8 cellular contexts compared by ENCODE assay signal in the genomic region with DNA sequence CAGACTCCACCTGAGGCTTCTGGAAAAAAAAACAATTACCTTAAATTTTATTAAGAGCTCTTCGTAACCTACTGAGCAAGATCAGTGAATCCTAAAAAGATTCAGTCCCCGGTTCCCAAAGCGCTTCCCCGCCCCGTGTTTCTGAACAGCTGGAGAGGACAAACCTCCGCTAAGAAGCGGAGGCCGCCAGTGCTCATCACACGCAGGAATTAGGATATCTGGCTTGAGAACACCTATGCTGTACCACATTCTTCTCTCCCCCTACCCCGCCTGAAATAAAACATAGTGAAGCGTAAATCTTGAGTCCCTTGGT. TPM values are rescaled to one million over a fixed set of nuclear protein-coding genes. Genes with fewer than 3 reads are reported as not detected.
A peak's percentile ranks its signal among the peaks of the same experiment; 100 is the strongest.
DNase-seq lines count a peak whose midpoint lies in the region; ATAC-seq, FAIRE-seq and TF ChIP-seq lines count a peak whose summit lies in the region.

No MANE protein-coding gene starts in this region.

- peaks cover 37% of the 10 kb centered on the region for H3K36me3 Mint-ChIP-seq in activated T-helper 17 cell treated with anti-CD3 and anti-CD28 coated beads, Interleukin-2, amount 50 U/mL, for 72 hours (ENCODE audit: low read depth)
- H3K36me3 Mint-ChIP-seq in stimulated activated memory B cell treated with anti-CD40 and anti-IgM and Interleukin-4, amounts not matched to agents 10 μg/mL and 1 μg/mL and 100 μg/mL, for 72 hours: peaks cover 8% of the 10 kb centered on the region

- ATAC-seq in activated T-helper 17 cell treated with anti-CD3 and anti-CD28 coated beads, Interleukin-2, amount 50 U/mL, for 72 hours (replicated peaks): peak; percentile 5
- ATAC-seq in stimulated activated memory B cell treated with anti-CD40 and anti-IgM and Interleukin-4, amounts not matched to agents 10 μg/mL and 1 μg/mL and 100 μg/mL, for 72 hours: no peak
- no peak for ATAC-seq in HG03139 (IDR thresholded peaks at IDR 0.05; ENCODE audit: unreplicated experiment)

- no peak for DNase-seq in A673 (ENCODE audit: low spot score)
- peak; percentile 26 for DNase-seq in H54 (ENCODE audit: insufficient read length, low spot score)
- no peak for DNase-seq in GM19238 (ENCODE audit: insufficient read length, low spot score)
- DNase-seq in NCI-H1436 treated with DMSO at 0.1 percent for 48 hours (lab: John Stamatoyannopoulos, UW): no peak

- H3K4me1 Mint-ChIP-seq in activated T-helper 17 cell treated with anti-CD3 and anti-CD28 coated beads, Interleukin-2, amount 50 U/mL, for 72 hours: peaks cover 14% of the 10 kb centered on the region
- H3K4me1 Mint-ChIP-seq in stimulated activated memory B cell treated with anti-CD40 and anti-IgM and Interleukin-4, amounts not matched to agents 10 μg/mL and 1 μg/mL and 100 μg/mL, for 72 hours: peaks cover 20% of the 10 kb centered on the region

- H3K9me3 Mint-ChIP-seq in activated T-helper 17 cell treated with anti-CD3 and anti-CD28 coated beads, Interleukin-2, amount 50 U/mL, for 72 hours: no peaks in the 10 kb centered on the region
- no peaks in the 10 kb centered on the region for H3K9me3 Mint-ChIP-seq in stimulated activated memory B cell treated with anti-CD40 and anti-IgM and Interleukin-4, amounts not matched to agents 10 μg/mL and 1 μg/mL and 100 μg/mL, for 72 hours

- no TSS peak for BruUV-seq in A673 (replicated peaks; lab: Mats Ljungman, UMichigan)

- peak overlapping the region; percentile 95 for H3K4me3 Mint-ChIP-seq in activated T-helper 17 cell treated with anti-CD3 and anti-CD28 coated beads, Interleukin-2, amount 50 U/mL, for 72 hours
- peak overlapping the region; percentile 96 for H3K4me3 Mint-ChIP-seq in stimulated activated memory B cell treated with anti-CD40 and anti-IgM and Interleukin-4, amounts not matched to agents 10 μg/mL and 1 μg/mL and 100 μg/mL, for 72 hours

- TF ChIP-seq CTCF in A673 (conservative IDR thresholded peaks at IDR 0.05; ENCODE audit: low read depth, low read length): no peak

- CTCF ChIA-PET in A673 (lab: Charles Lee): no interaction called here

- no peaks in the 10 kb centered on the region for H3K9me3 ChIP-seq in A673 (ENCODE audit: low read depth, low read length, poor library complexity, severe bottlenecking)

- H3K27ac Mint-ChIP-seq in activated T-helper 17 cell treated with anti-CD3 and anti-CD28 coated beads, Interleukin-2, amount 50 U/mL, for 72 hours: peak overlapping the region; percentile 98
- peak overlapping the region; percentile 95 for H3K27ac Mint-ChIP-seq in stimulated activated memory B cell treated with anti-CD40 and anti-IgM and Interleukin-4, amounts not matched to agents 10 μg/mL and 1 μg/mL and 100 μg/mL, for 72 hours

- intact Hi-C loops in A673 (cut with micrococcal nuclease; ENCODE audit: unreplicated experiment): no loop called here

- no peaks in the 10 kb centered on the region for H3K27me3 ChIP-seq in A673 (replicated peaks; ENCODE audit: insufficient read depth, low read depth, low read length, poor library complexity)

- no peak for FAIRE-seq in H54 (lab: Jason Lieb, UNC)

- TF ChIP-seq POLR2A in H54 (IDR thresholded peaks at IDR 0.05; ENCODE audit: low read depth, low read length): no peak

- peak overlapping the region; percentile 90 for H3K27ac ChIP-seq in A673 (ENCODE audit: low read depth, low read length, poor library complexity, severe bottlenecking)

- H3K4me1 ChIP-seq in A673 (ENCODE audit: insufficient read depth, low read length, poor library complexity, severe bottlenecking): peaks cover 7% of the 10 kb centered on the region

- H3K4me3 ChIP-seq in A673 (ENCODE audit: low read depth, low read length, poor library complexity, severe bottlenecking) (peak overlapping the region; percentile 98), iPS-11a (ENCODE audit: low read depth, low read length) (peak overlapping the region; percentile 96)

- H3K27me3 Mint-ChIP-seq in activated T-helper 17 cell treated with anti-CD3 and anti-CD28 coated beads, Interleukin-2, amount 50 U/mL, for 72 hours: no peaks in the 10 kb centered on the region
- no peaks in the 10 kb centered on the region for H3K27me3 Mint-ChIP-seq in stimulated activated memory B cell treated with anti-CD40 and anti-IgM and Interleukin-4, amounts not matched to agents 10 μg/mL and 1 μg/mL and 100 μg/mL, for 72 hours

- no peaks in the 10 kb centered on the region for H3K36me3 ChIP-seq in A673 (ENCODE audit: insufficient read depth, low read length, poor library complexity, severe bottlenecking)

- POLR2A ChIA-PET in A673 (lab: Charles Lee; ENCODE audit: low non-redundant PET): no interaction called here

RNA-seq across cellular contexts. Expression of gene WDR20, which starts 0.8 kb away (rescaled TPM):
- total RNA-seq in A673 (2021): 28.3 and 35.8 TPM in 2 replicates
- 10 to 100 TPM; 30.9 to 33.0 TPM for total RNA-seq in activated T-helper 17 cell treated with anti-CD3 and anti-CD28 coated beads, Interleukin-2, amount 50 U/mL, for 72 hours

RNA-seq across cellular contexts. Expression of gene HSP90AA1, which starts 52.0 kb away (rescaled TPM):
- 1,040 and 1,112 TPM in 2 replicates for total RNA-seq in A673 (2021)
- total RNA-seq in activated T-helper 17 cell treated with anti-CD3 and anti-CD28 coated beads, Interleukin-2, amount 50 U/mL, for 72 hours: 1,000 to 10,000 TPM in 1 of 2 donors, 100 to 1,000 TPM in 1; 639 to 1,352 TPM
